In genomic region chr1:145985129-145985501, GRCh38 we compare ENCODE assay signal across 10 cellular contexts. TPM values are rescaled to one million over a fixed set of nuclear protein-coding genes. Genes with fewer than 3 reads are reported as not detected.
A peak's percentile ranks its signal among the peaks of the same experiment; 100 is the strongest.
DNase-seq lines count a peak whose midpoint lies in the region; ATAC-seq and TF ChIP-seq lines count a peak whose summit lies in the region.
"Had no signal": no experiment of that assay in that cellular context is flagged by ENCODE, and none has a peak within 500 bp of the region (broad histone marks: within the 10 kb centered on the region; RNA-seq: fewer than 3 reads in every experiment).

No MANE protein-coding gene starts in this region.

- 38% methylated on average over 2 of the region's 2 CpGs for WGBS in esophagus muscularis mucosa

- H3K4me1 Mint-ChIP-seq in CD4-positive, alpha-beta T cell (ENCODE audit: low read depth), result peaks cover 18% of the 10 kb centered on the region

- no peaks in the 10 kb centered on the region for H3K27me3 ChIP-seq in CD4-positive, alpha-beta T cell (ENCODE audit: control insufficient read depth, insufficient read depth, low read length)
- H3K27me3 ChIP-seq in SJCRH30 (no peaks in the 10 kb centered on the region), esophagus muscularis mucosa (no peaks in the 10 kb centered on the region), parathyroid adenoma (ENCODE audit: control insufficient read depth, insufficient read depth, low read length) (no peaks in the 10 kb centered on the region)

- H3K27me3 Mint-ChIP-seq in CD4-positive, alpha-beta T cell, result no peaks in the 10 kb centered on the region

- peaks cover 51% of the 10 kb centered on the region for H3K4me1 ChIP-seq in SJCRH30
- H3K4me1 ChIP-seq in esophagus muscularis mucosa, result peaks cover 68 to 88% (median 78%) of the 10 kb centered on the region in 4 donors
- peaks cover 59% of the 10 kb centered on the region for H3K4me1 ChIP-seq in parathyroid adenoma

- no peak for TF ChIP-seq CTCF in CD4-positive, alpha-beta T cell (IDR thresholded peaks at IDR 0.05)
- TF ChIP-seq CTCF in esophagus muscularis mucosa (IDR thresholded peaks at IDR 0.05) (no peak), parathyroid adenoma (IDR thresholded peaks at IDR 0.05) (no peak)

- peak overlapping the region; percentile 66 for H3K4me2 ChIP-seq in parathyroid adenoma (ENCODE audit: low read length)

- POLR2A ChIA-PET in CD4-positive, alpha-beta T cell (lab: Charles Lee), result interaction anchor here (1.1 to 7.4 kb wide), 4 partner anchors 9 to 53 kb away, joined by 6 to 123 read pairs (median 9); partner anchors contain the start of genes LIX1L and TXNIP

- H3K27ac ChIP-seq in CD4-positive, alpha-beta T cell (ENCODE audit: low read depth, low read length), result peak overlapping the region; percentile 45
- H3K27ac ChIP-seq in SJCRH30, result peak overlapping the region; percentile 92
- H3K27ac ChIP-seq in esophagus muscularis mucosa (replicated peaks in 1 of 4), result peak overlapping the region; percentile 89 to 96 (median 93)
- H3K27ac ChIP-seq in parathyroid adenoma, result peak overlapping the region; percentile 100

- no peak for TF ChIP-seq EP300 in esophagus muscularis mucosa (IDR thresholded peaks at IDR 0.05)

- H3K9ac ChIP-seq in parathyroid adenoma, result no peak overlapping the region

- H3K79me2 ChIP-seq in parathyroid adenoma, result peaks cover 5% of the 10 kb centered on the region

- H2AFZ ChIP-seq in parathyroid adenoma, result peak overlapping the region; percentile 33

- H3K36me3 ChIP-seq in SJCRH30 (no peaks in the 10 kb centered on the region), esophagus muscularis mucosa (no peaks in the 10 kb centered on the region), parathyroid adenoma (ENCODE audit: control insufficient read depth, insufficient read depth, low read length) (no peaks in the 10 kb centered on the region)

- H3K36me3 Mint-ChIP-seq in CD4-positive, alpha-beta T cell (ENCODE audit: low read depth), result no peaks in the 10 kb centered on the region

- H3K9me3 ChIP-seq in CD4-positive, alpha-beta T cell (ENCODE audit: control insufficient read depth, low read length), result no peaks in the 10 kb centered on the region
- H3K9me3 ChIP-seq in SJCRH30 (replicated peaks) (no peaks in the 10 kb centered on the region), esophagus muscularis mucosa (no peaks in the 10 kb centered on the region), parathyroid adenoma (ENCODE audit: control insufficient read depth, low read length) (no peaks in the 10 kb centered on the region)

- ATAC-seq in CD4-positive, alpha-beta T cell (ENCODE audit: poor library complexity), result no peak
- no peak for ATAC-seq in HG03175 (IDR thresholded peaks at IDR 0.05; ENCODE audit: unreplicated experiment)

- intact Hi-C loops in CD4-positive, alpha-beta T cell (cut with DNase I, micrococcal nuclease), result no loop called here
- intact Hi-C loops in esophagus muscularis mucosa (cut with DNase I), result no loop called here

- no peak for DNase-seq in CD4-positive, alpha-beta T cell
- DNase-seq in SJCRH30 (peak in 1 of 2 experiments; percentile 59), esophagus muscularis mucosa (ENCODE audit: extremely low spot score) (no peak), GM19238 (ENCODE audit: insufficient read length, low spot score) (no peak), A172 (ENCODE audit: low spot score) (no peak), pons (ENCODE audit: low spot score) (no peak)
- DNase-seq: KG1 had no signal

- no peaks in the 10 kb centered on the region for H3K9me3 Mint-ChIP-seq in CD4-positive, alpha-beta T cell

- no peak overlapping the region for H3K27ac Mint-ChIP-seq in CD4-positive, alpha-beta T cell

- H3K4me3 ChIP-seq in SJCRH30 (peak overlapping the region; percentile 37), esophagus muscularis mucosa (peak overlapping the region; percentile 26 to 40 (median 38)), parathyroid adenoma (ENCODE audit: low read depth, low read length) (peak overlapping the region; percentile 51)

- peak overlapping the region; percentile 76 for H3K4me3 Mint-ChIP-seq in CD4-positive, alpha-beta T cell

- CTCF ChIA-PET in CD4-positive, alpha-beta T cell (lab: Charles Lee), result interaction anchor here (1.9 to 9.4 kb wide), 2 partner anchors 8 to 23 kb away, joined by 10 to 151 read pairs; no protein-coding TSS in a partner anchor

- no peak for TF ChIP-seq POLR2A in esophagus muscularis mucosa (IDR thresholded peaks at IDR 0.05; ENCODE audit: low read depth)

RNA-seq across cellular contexts. Expression of gene TXNIP, which starts 11.3 kb away (rescaled TPM):
- 1,000 to 10,000 TPM; 1,317 to 1,358 TPM for total RNA-seq in CD4-positive, alpha-beta T cell
- 161 and 177 TPM in 2 replicates for total RNA-seq in SJCRH30 (2014; rRNA removed; shearing (Covaris generic))
- 1,000 to 10,000 TPM; 1,186 to 4,171 (median 2,482) TPM for total RNA-seq in esophagus muscularis mucosa
- total RNA-seq in A172 (2014; rRNA removed; shearing (Covaris generic)), result 14.1 and 14.4 TPM in 2 replicates

RNA-seq across cellular contexts. Expression of gene POLR3GL, which starts 20.6 kb away (rescaled TPM):
- 10 to 100 TPM; 17.2 to 17.8 TPM for total RNA-seq in CD4-positive, alpha-beta T cell
- total RNA-seq in SJCRH30 (2014; rRNA removed; shearing (Covaris generic)), result 16.7 and 18.4 TPM in 2 replicates
- 10 to 100 TPM; 29.0 to 41.5 (median 35.5) TPM for total RNA-seq in esophagus muscularis mucosa
- total RNA-seq in A172 (2014; rRNA removed; shearing (Covaris generic)), result 21.0 and 24.0 TPM in 2 replicates

RNA-seq across cellular contexts. Expression of gene ANKRD34A, which starts 20.7 kb away (rescaled TPM):
- total RNA-seq in CD4-positive, alpha-beta T cell, result under 1 TPM; 0.42 to 0.47 TPM
- 0.69 and 0.84 TPM in 2 replicates for total RNA-seq in SJCRH30 (2014; rRNA removed; shearing (Covaris generic))
- total RNA-seq in esophagus muscularis mucosa, result 1 to 10 TPM in 3 of 4 donors, under 1 TPM in 1; 0.66 to 1.7 (median 1.3) TPM
- total RNA-seq in A172 (2014; rRNA removed; shearing (Covaris generic)), result 2.4 and 2.5 TPM in 2 replicates

RNA-seq across cellular contexts. Expression of gene LIX1L, which starts 27.3 kb away (rescaled TPM):
- total RNA-seq in CD4-positive, alpha-beta T cell, result 10 to 100 TPM; 21.4 to 21.5 TPM
- total RNA-seq in SJCRH30 (2014; rRNA removed; shearing (Covaris generic)), result 33.4 and 35.6 TPM in 2 replicates
- 10 to 100 TPM; 33.2 to 55.0 (median 41.7) TPM for total RNA-seq in esophagus muscularis mucosa
- total RNA-seq in A172 (2014; rRNA removed; shearing (Covaris generic)), result 33.9 and 34.6 TPM in 2 replicates

RNA-seq across cellular contexts. Expression of gene HJV, which starts 36.4 kb away (rescaled TPM):
- not detected for total RNA-seq in CD4-positive, alpha-beta T cell
- total RNA-seq in SJCRH30 (2014; rRNA removed; shearing (Covaris generic)), result 0.10 TPM in 2 replicates
- total RNA-seq in esophagus muscularis mucosa, result not detected
- total RNA-seq in A172 (2014; rRNA removed; shearing (Covaris generic)), result not detected in 2 replicates
- total RNA-seq: left colon had no signal

Comparison
In these comparisons a context has a peak if more than half of its experiments do, and no peak if none do; other contexts are left out.
1. H3K27ac ChIP-seq: peak in every context shown above with its lines; median percentile 100 in parathyroid adenoma; 93 in esophagus muscularis mucosa; 92 in SJCRH30; 45 in CD4-positive, alpha-beta T cell.
2. RNA of gene TXNIP, which starts 11.3 kb away (total RNA-seq): 1,186 to 4,171 TPM in esophagus muscularis mucosa, 1,317 to 1,358 TPM in CD4-positive, alpha-beta T cell and 161 to 177 TPM in SJCRH30; 14.1 to 14.4 TPM in A172; every median in the first group is over 10 times any median in the second.
3. Peak in every context shown above with its lines, with median percentiles within 50 percentile points of each other: H3K4me3 ChIP-seq.